In the genomic region with DNA sequence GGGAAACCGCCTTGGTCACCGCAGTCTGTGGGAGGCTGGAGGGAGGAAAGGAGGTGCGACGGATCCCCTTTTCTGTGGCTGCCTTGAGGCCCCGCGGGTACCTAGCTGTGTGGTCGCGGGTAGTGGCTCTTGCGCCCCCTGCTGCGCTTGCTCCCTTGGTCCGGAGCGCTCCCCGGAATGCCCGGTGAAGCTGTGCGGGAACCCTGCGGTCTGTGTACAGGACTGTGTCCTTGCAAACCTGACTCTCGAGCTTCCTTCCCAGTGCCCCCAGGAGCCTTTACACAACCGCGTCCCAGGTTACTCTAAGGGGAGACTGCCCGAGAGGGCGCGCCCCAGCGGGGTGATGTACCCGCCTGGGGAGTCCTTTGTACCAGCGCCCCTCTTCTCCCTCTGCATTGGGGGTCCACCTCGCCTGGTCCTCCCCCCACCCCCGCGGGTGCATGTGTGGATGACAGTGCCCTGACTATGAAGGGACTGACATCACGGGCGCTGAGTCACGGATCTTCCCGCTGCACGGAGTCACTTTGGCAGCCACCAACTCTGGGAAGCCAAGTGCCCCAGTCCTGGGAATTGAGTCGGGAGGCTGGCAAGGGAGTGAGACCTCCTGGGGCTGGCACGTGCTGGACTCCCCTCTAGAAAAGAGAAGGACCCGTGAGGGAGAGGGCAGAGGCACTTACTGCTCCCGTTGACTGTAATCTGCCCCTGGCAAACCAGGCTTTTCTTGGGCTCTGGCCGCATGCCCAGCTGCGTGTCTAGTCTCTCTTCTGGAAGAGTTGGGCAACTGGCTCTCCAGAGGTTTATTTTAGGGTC, we compare ENCODE assay signal across 8 cellular contexts. TPM values are rescaled to one million over a fixed set of nuclear protein-coding genes. Genes with fewer than 3 reads are reported as not detected.
DNase-seq lines count a peak whose midpoint lies in the region; ATAC-seq and TF ChIP-seq lines count a peak whose summit lies in the region.

No MANE protein-coding gene starts in this region.

- intact Hi-C loops in Calu3 (cut with micrococcal nuclease; ENCODE audit: unreplicated experiment): loop anchor here (1.0 kb wide), 1 partner anchor 72 kb away; no protein-coding TSS in a partner anchor

- no peaks in the 10 kb centered on the region for H4K20me1 ChIP-seq in GM23248 (ENCODE audit: insufficient read depth)
- H4K20me1 ChIP-seq in OCI-LY3 (ENCODE audit: insufficient read depth, low read length): no peaks in the 10 kb centered on the region

- H3K79me2 ChIP-seq in GM23248 (ENCODE audit: insufficient read depth): peaks cover 20% of the 10 kb centered on the region; the same call in 1 of the 2 replicates
- H3K79me2 ChIP-seq in OCI-LY3 (ENCODE audit: low read length): peaks cover 52% of the 10 kb centered on the region

- no peaks in the 10 kb centered on the region for H3K9me3 Mint-ChIP-seq in Calu3 (ENCODE audit: low read depth, unreplicated experiment)

- H3K9me3 ChIP-seq in GM23248 (ENCODE audit: low read depth) (no peaks in the 10 kb centered on the region), OCI-LY3 (ENCODE audit: insufficient read depth, low read length) (no peaks in the 10 kb centered on the region), upper lobe of left lung (no peaks in the 10 kb centered on the region)

- no peaks in the 10 kb centered on the region for H3K36me3 ChIP-seq in GM23248 (ENCODE audit: low read depth)
- no peaks in the 10 kb centered on the region for H3K36me3 ChIP-seq in OCI-LY3 (replicated peaks; ENCODE audit: low read depth, low read length)
- no peaks in the 10 kb centered on the region for H3K36me3 ChIP-seq in upper lobe of left lung

- H3K4me2 ChIP-seq in GM23248 (ENCODE audit: unreplicated experiment): peak overlapping the region; percentile 93
- H3K4me2 ChIP-seq in OCI-LY3 (ENCODE audit: low read length): peak overlapping the region; percentile 96

- H3K27me3 ChIP-seq in GM23248 (replicated peaks; ENCODE audit: insufficient read depth) (no peaks in the 10 kb centered on the region), OCI-LY3 (ENCODE audit: low read depth, low read length) (no peaks in the 10 kb centered on the region), upper lobe of left lung (no peaks in the 10 kb centered on the region)

- peak in 2 of 4 donors; percentile 26 to 67 for TF ChIP-seq POLR2A in upper lobe of left lung (IDR thresholded peaks at IDR 0.05)

- TF ChIP-seq CTCF in Calu3 (IDR thresholded peaks at IDR 0.05; ENCODE audit: unreplicated experiment) (peak; percentile 62), OCI-LY3 (IDR thresholded peaks at IDR 0.05; ENCODE audit: low read depth, low read length) (peak; percentile 75), upper lobe of left lung (IDR thresholded peaks at IDR 0.05) (peak in 4 of 6 experiments; percentile 41 to 74 (median 50))

- H2AFZ ChIP-seq in GM23248: peak overlapping the region; percentile 27
- 0 out of 2 replicates have a peak overlapping the region, but pooled peaks have one; percentile 35 for H2AFZ ChIP-seq in OCI-LY3 (ENCODE audit: low read depth, low read length)

- no TSS peak for BruUV-seq in Calu3 (replicated peaks; lab: Mats Ljungman, UMichigan)

- H3K4me1 Mint-ChIP-seq in Calu3 (ENCODE audit: low read depth, unreplicated experiment): peaks cover 29% of the 10 kb centered on the region

- DNase-seq in Calu3: peak; percentile 78
- DNase-seq in GM23248: peak; percentile 96
- peak; percentile 64 for DNase-seq in activated T-helper 9 cell treated with anti-CD3 and anti-CD28 coated beads, Interleukin-2, amount 50 U/mL, for 16 hours (ENCODE audit: low read depth)
- DNase-seq in globus pallidus (ENCODE audit: low spot score): peak; percentile 75
- DNase-seq in nucleus accumbens (lab: John Stamatoyannopoulos, UW): peak in 49 of 56 donors; percentile 32 to 91 (median 65)
- peak in 1 of 2 donors; percentile 83 for DNase-seq in upper lobe of left lung
- no peak for DNase-seq in cerebellum (ENCODE audit: low spot score)

- H3K4me3 ChIP-seq in GM23248 (peak overlapping the region; percentile 78), OCI-LY3 (ENCODE audit: low read length) (peak overlapping the region; percentile 83), upper lobe of left lung (peak overlapping the region; percentile 60 to 81 (median 72))

- H3F3A ChIP-seq in GM23248 (ENCODE audit: insufficient read depth): peaks cover 11% of the 10 kb centered on the region

- peak overlapping the region; percentile 84 for H3K4me3 Mint-ChIP-seq in Calu3 (ENCODE audit: low read depth, unreplicated experiment)

- H3K9me2 ChIP-seq in GM23248 (ENCODE audit: insufficient read depth): no peaks in the 10 kb centered on the region

- in situ Hi-C loops in GM23248 (cut with MboI): no loop called here

- H3K4me1 ChIP-seq in GM23248 (ENCODE audit: insufficient read depth): peaks cover 27% of the 10 kb centered on the region
- H3K4me1 ChIP-seq in OCI-LY3 (ENCODE audit: low read length): peaks cover 70% of the 10 kb centered on the region
- peaks cover 33 to 62% (median 56%) of the 10 kb centered on the region in 4 donors for H3K4me1 ChIP-seq in upper lobe of left lung

- peak; percentile 66 to 67 for ATAC-seq in upper lobe of left lung (ENCODE audit: low FRiP score in 2 of 2)

- H3K27ac Mint-ChIP-seq in Calu3 (ENCODE audit: unreplicated experiment): peak overlapping the region; percentile 83

- H3K9ac ChIP-seq in GM23248 (peak overlapping the region; percentile 92), OCI-LY3 (ENCODE audit: low read length) (peak overlapping the region; percentile 94)

- WGBS in GM23248 (ENCODE audit: low coverage in 1 of 2, low lambda C conversion rate in 2 of 2, missing lambda C conversion rate in 2 of 2), 2 experiments: 0 to 1% methylated on average over 36 to 39 of the region's 39 CpGs
- WGBS in upper lobe of left lung, 2 donors: 1 to 15% methylated on average over 6 to 34 of the region's 39 CpGs

- CTCF ChIA-PET in Calu3 (lab: Charles Lee): interaction anchor here (0.6 to 3.1 kb wide), 11 partner anchors 8 to 141 kb away, joined by 3 to 15 read pairs (median 4); no protein-coding TSS in a partner anchor

- TF ChIP-seq EP300 in upper lobe of left lung (IDR thresholded peaks at IDR 0.05): peak in 1 of 4 donors; percentile 32

- no peaks in the 10 kb centered on the region for H3K27me3 Mint-ChIP-seq in Calu3 (ENCODE audit: unreplicated experiment)

- peaks cover 16% of the 10 kb centered on the region for H3K36me3 Mint-ChIP-seq in Calu3 (ENCODE audit: insufficient read depth, unreplicated experiment)

- peak overlapping the region; percentile 79 for H3K27ac ChIP-seq in GM23248
- peak overlapping the region; percentile 95 for H3K27ac ChIP-seq in OCI-LY3 (ENCODE audit: low read length)
- H3K27ac ChIP-seq in upper lobe of left lung: peak overlapping the region; percentile 95 to 99 (median 96)

RNA-seq across cellular contexts. Expression of a gene that starts 0.8 kb away (rescaled TPM):
- total RNA-seq in Calu3 (2022) (5.0 and 8.3 TPM in 2 replicates), upper lobe of left lung (100 to 1,000 TPM in 3 of 6 donors, 10 to 100 TPM in 3; 59.6 to 126 (median 97.5) TPM), cerebellum (4.7 TPM)
- 3.9 and 8.8 TPM in 2 replicates for total RNA-seq in GM23248 (2014; rRNA removed; shearing (Covaris generic))
- 1.3 and 2.1 TPM in 2 replicates for polyA plus RNA-seq in GM23248 (2016; fragmentation: Nextera tagmentation; extraction: Ambion mirVana)
